8 cellular contexts compared by ENCODE assay signal in the genomic region with DNA sequence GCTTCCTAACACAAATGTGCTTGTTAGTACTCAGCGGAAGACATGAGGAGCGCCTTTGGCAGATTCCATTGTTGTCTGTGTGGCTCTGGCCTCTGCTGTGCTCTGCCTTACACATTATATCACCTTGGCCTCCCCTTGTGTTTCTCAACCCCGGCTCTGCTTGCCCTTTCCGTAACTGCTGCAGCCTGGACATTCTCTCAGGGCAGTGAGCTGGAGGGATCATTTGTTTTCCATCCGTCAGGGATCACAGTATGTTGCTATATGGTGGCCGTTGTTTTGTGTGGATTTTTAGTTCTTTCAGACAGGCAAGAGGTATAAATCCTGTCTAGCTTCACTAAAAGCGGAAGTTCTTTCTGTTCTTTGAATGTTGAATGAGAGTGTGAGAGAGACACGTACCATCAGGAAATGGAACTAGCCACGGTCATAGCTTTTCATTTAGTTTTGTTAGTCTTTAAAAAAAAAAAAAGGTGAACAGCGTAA.
DNase-seq lines count a peak whose midpoint lies in the region; ATAC-seq and TF ChIP-seq lines count a peak whose summit lies in the region.

No MANE protein-coding gene starts in this region.

- H3K4me1 Mint-ChIP-seq in CD4-positive, CD25-positive, alpha-beta regulatory T cell: peaks cover 20 to 56% (median 38%) of the 10 kb centered on the region in 4 donors

- peaks cover 0 to 22% (median 10%) of the 10 kb centered on the region in 7 donors for H3K9me3 Mint-ChIP-seq in CD4-positive, CD25-positive, alpha-beta regulatory T cell

- ATAC-seq in CD4-positive, CD25-positive, alpha-beta regulatory T cell (ENCODE audit: low read depth in 2 of 2): peak; percentile 65 to 67
- peak; percentile 91 for ATAC-seq in GM19438 (IDR thresholded peaks at IDR 0.05; ENCODE audit: low read depth, unreplicated experiment)
- peak; percentile 66 for ATAC-seq in HG03442 (IDR thresholded peaks at IDR 0.05; ENCODE audit: unreplicated experiment)
- no peak for ATAC-seq in HG03108 (IDR thresholded peaks at IDR 0.05; ENCODE audit: unreplicated experiment)

- peak overlapping the region; percentile 12 for H3K4me3 ChIP-seq in CD4-positive, CD25-positive, alpha-beta regulatory T cell (ENCODE audit: low read depth, low read length)
- no peak overlapping the region for H3K4me3 ChIP-seq in tibial artery

- TF ChIP-seq CTCF in tibial artery (IDR thresholded peaks at IDR 0.05): no peak

- peaks cover 27% of the 10 kb centered on the region for H3K36me3 Mint-ChIP-seq in CD4-positive, CD25-positive, alpha-beta regulatory T cell

- intact Hi-C loops in tibial artery (cut with DNase I; ENCODE audit: low total_unique reads): no loop called here

- peak overlapping the region in 2 of 4 donors; percentile 37 to 76 for H3K4me3 Mint-ChIP-seq in CD4-positive, CD25-positive, alpha-beta regulatory T cell

- H3K4me1 ChIP-seq in CD4-positive, CD25-positive, alpha-beta regulatory T cell (ENCODE audit: control insufficient read depth, insufficient read depth, low read length, poor library complexity, severe bottlenecking): peaks cover 20% of the 10 kb centered on the region
- no peaks in the 10 kb centered on the region for H3K4me1 ChIP-seq in tibial artery

- no peaks in the 10 kb centered on the region for H3K27me3 ChIP-seq in CD4-positive, CD25-positive, alpha-beta regulatory T cell (ENCODE audit: control insufficient read depth, insufficient read depth, low read length)
- H3K27me3 ChIP-seq in tibial artery: no peaks in the 10 kb centered on the region

- peaks cover 11% of the 10 kb centered on the region for H3K36me3 ChIP-seq in CD4-positive, CD25-positive, alpha-beta regulatory T cell (ENCODE audit: control insufficient read depth, insufficient read depth, low read length)
- peaks cover 0 to 5% (median 3%) of the 10 kb centered on the region in 3 donors for H3K36me3 ChIP-seq in tibial artery

- DNase-seq in CD4-positive, CD25-positive, alpha-beta regulatory T cell: peak in 1 of 3 donors; percentile 79
- DNase-seq in cerebellar cortex (ENCODE audit: low spot score) (peak; percentile 58), tibial artery (no peak), NCI-H2029 treated with DMSO at 0.1 percent for 48 hours (lab: John Stamatoyannopoulos, UW) (no peak)
- DNase-seq in activated CD8-positive, alpha-beta memory T cell treated with anti-CD3 and anti-CD28 coated beads for 24 hours: no peak

- peak overlapping the region; percentile 34 to 88 (median 84) for H3K27ac Mint-ChIP-seq in CD4-positive, CD25-positive, alpha-beta regulatory T cell

- H3K9me3 ChIP-seq in CD4-positive, CD25-positive, alpha-beta regulatory T cell (ENCODE audit: control insufficient read depth in 2 of 2, low read length in 2 of 2): peaks cover 20% of the 10 kb centered on the region in 2 experiments
- H3K9me3 ChIP-seq in tibial artery: peaks cover 0 to 25% (median 9%) of the 10 kb centered on the region in 3 donors

- H3K27ac ChIP-seq in CD4-positive, CD25-positive, alpha-beta regulatory T cell (ENCODE audit: insufficient read depth, low read length, poor library complexity, severe bottlenecking): no peak overlapping the region
- H3K27ac ChIP-seq in tibial artery: no peak overlapping the region

- no peaks in the 10 kb centered on the region for H3K27me3 Mint-ChIP-seq in CD4-positive, CD25-positive, alpha-beta regulatory T cell
